In the genomic region with DNA sequence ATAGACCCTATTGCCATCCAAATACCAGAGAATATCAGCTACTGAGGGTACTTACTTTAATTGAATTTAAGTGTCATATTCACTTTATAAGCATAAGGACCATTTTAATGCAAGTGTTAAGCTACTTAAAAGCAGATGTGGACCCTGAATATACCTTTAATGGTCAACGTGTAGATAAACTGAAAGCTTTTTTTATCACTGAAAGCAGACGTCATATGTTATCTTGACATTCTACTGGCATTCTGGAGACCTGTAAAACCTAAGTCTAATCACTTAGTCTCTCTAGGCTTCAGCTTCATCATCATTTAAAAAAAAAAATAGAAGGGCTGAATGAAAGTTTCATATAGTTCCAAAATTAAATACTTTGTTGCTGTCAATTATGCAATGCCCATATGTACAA, we compare ENCODE assay signal across 1 cellular context.
A peak's percentile ranks its signal among the peaks of the same experiment; 100 is the strongest.
TF ChIP-seq lines count a peak whose summit lies in the region.

No MANE protein-coding gene starts in this region.

TF ChIP-seq in K562, 482 proteins besides CTCF, POLR2A, EP300 and RAD21 (continued from another document):
- no peak for TF ChIP-seq ZNF23 (CRISPR knock-in tag; IDR thresholded peaks at IDR 0.05)
- TF ChIP-seq, protein P1, sequence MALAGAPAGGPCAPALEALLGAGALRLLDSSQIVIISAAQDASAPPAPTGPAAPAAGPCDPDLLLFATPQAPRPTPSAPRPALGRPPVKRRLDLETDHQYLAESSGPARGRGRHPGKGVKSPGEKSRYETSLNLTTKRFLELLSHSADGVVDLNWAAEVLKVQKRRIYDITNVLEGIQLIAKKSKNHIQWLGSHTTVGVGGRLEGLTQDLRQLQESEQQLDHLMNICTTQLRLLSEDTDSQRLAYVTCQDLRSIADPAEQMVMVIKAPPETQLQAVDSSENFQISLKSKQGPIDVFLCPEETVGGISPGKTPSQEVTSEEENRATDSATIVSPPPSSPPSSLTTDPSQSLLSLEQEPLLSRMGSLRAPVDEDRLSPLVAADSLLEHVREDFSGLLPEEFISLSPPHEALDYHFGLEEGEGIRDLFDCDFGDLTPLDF (CRISPR knock-in tag; IDR thresholded peaks at IDR 0.05), result no peak
- TF ChIP-seq BCL6 (CRISPR knock-in tag; IDR thresholded peaks at IDR 0.05), result no peak
- no peak for TF ChIP-seq ATF1 (CRISPR knock-in tag; IDR thresholded peaks at IDR 0.05)
- TF ChIP-seq ATF1 (tag; IDR thresholded peaks at IDR 0.05), result peak; percentile 46
- TF ChIP-seq FUS (optimal IDR thresholded peaks at IDR 0.05; ENCODE audit: low read depth, low read length), result no peak
- TF ChIP-seq, protein P2, sequence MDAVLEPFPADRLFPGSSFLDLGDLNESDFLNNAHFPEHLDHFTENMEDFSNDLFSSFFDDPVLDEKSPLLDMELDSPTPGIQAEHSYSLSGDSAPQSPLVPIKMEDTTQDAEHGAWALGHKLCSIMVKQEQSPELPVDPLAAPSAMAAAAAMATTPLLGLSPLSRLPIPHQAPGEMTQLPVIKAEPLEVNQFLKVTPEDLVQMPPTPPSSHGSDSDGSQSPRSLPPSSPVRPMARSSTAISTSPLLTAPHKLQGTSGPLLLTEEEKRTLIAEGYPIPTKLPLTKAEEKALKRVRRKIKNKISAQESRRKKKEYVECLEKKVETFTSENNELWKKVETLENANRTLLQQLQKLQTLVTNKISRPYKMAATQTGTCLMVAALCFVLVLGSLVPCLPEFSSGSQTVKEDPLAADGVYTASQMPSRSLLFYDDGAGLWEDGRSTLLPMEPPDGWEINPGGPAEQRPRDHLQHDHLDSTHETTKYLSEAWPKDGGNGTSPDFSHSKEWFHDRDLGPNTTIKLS (IDR thresholded peaks at IDR 0.05; ENCODE audit: borderline replicate concordance, low read depth), result no peak
- TF ChIP-seq TEAD4 (IDR thresholded peaks at IDR 0.05; ENCODE audit: low read length), result peak; percentile 72
- no peak for TF ChIP-seq TEAD4 (CRISPR knock-in tag; IDR thresholded peaks at IDR 0.05; ENCODE audit: borderline replicate concordance)
- no peak for TF ChIP-seq USF2 (CRISPR knock-in tag; IDR thresholded peaks at IDR 0.05)
- no peak for TF ChIP-seq HOMEZ (CRISPR knock-in tag; IDR thresholded peaks at IDR 0.05)
- TF ChIP-seq, protein P3, sequence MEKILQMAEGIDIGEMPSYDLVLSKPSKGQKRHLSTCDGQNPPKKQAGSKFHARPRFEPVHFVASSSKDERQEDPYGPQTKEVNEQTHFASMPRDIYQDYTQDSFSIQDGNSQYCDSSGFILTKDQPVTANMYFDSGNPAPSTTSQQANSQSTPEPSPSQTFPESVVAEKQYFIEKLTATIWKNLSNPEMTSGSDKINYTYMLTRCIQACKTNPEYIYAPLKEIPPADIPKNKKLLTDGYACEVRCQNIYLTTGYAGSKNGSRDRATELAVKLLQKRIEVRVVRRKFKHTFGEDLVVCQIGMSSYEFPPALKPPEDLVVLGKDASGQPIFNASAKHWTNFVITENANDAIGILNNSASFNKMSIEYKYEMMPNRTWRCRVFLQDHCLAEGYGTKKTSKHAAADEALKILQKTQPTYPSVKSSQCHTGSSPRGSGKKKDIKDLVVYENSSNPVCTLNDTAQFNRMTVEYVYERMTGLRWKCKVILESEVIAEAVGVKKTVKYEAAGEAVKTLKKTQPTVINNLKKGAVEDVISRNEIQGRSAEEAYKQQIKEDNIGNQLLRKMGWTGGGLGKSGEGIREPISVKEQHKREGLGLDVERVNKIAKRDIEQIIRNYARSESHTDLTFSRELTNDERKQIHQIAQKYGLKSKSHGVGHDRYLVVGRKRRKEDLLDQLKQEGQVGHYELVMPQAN (IDR thresholded peaks at IDR 0.05; ENCODE audit: borderline replicate concordance), result no peak
- TF ChIP-seq TBL1XR1 (IDR thresholded peaks at IDR 0.05; ENCODE audit: low read length in 2 of 2), result no peak
- TF ChIP-seq ARID3A (IDR thresholded peaks at IDR 0.05; ENCODE audit: borderline replicate concordance, low read depth, low read length), result 0 out of 2 replicates have a peak, but pooled peaks have one; percentile 24
- no peak for TF ChIP-seq CAMTA2 (CRISPR knock-in tag; conservative IDR thresholded peaks at IDR 0.05)
- TF ChIP-seq ZNF444 (CRISPR knock-in tag; IDR thresholded peaks at IDR 0.05), result no peak
- no peak for TF ChIP-seq ZNF282 (CRISPR knock-in tag; IDR thresholded peaks at IDR 0.05)
- no peak for TF ChIP-seq YY1 (IDR thresholded peaks at IDR 0.05; ENCODE audit: borderline replicate concordance in 1 of 3, control insufficient read depth in 1 of 3, extremely low read depth in 1 of 3, insufficient read depth in 3 of 3, insufficient read length in 1 of 3, insufficient replicate concordance in 2 of 3, low read depth in 1 of 3, low read length in 2 of 3)
- TF ChIP-seq ZNF445 (CRISPR knock-in tag; IDR thresholded peaks at IDR 0.05; ENCODE audit: low read depth), result no peak
- TF ChIP-seq SIN3B (IDR thresholded peaks at IDR 0.05; ENCODE audit: low read depth), result no peak
- no peak for TF ChIP-seq BCLAF1 (IDR thresholded peaks at IDR 0.05; ENCODE audit: borderline replicate concordance in 1 of 2, control insufficient read depth in 1 of 2, low read depth in 2 of 2, low read length in 1 of 2)
- TF ChIP-seq GTF2F1 (IDR thresholded peaks at IDR 0.05; ENCODE audit: low read depth, low read length), result no peak
- no peak for TF ChIP-seq ZNF696 (CRISPR knock-in tag; conservative IDR thresholded peaks at IDR 0.05)
- TF ChIP-seq SMARCA4 (IDR thresholded peaks at IDR 0.05), result 0 out of 2 replicates have a peak, but pooled peaks have one; percentile 35
- TF ChIP-seq ZNF124 (CRISPR knock-in tag; IDR thresholded peaks at IDR 0.05), result no peak
- TF ChIP-seq, protein P4, sequence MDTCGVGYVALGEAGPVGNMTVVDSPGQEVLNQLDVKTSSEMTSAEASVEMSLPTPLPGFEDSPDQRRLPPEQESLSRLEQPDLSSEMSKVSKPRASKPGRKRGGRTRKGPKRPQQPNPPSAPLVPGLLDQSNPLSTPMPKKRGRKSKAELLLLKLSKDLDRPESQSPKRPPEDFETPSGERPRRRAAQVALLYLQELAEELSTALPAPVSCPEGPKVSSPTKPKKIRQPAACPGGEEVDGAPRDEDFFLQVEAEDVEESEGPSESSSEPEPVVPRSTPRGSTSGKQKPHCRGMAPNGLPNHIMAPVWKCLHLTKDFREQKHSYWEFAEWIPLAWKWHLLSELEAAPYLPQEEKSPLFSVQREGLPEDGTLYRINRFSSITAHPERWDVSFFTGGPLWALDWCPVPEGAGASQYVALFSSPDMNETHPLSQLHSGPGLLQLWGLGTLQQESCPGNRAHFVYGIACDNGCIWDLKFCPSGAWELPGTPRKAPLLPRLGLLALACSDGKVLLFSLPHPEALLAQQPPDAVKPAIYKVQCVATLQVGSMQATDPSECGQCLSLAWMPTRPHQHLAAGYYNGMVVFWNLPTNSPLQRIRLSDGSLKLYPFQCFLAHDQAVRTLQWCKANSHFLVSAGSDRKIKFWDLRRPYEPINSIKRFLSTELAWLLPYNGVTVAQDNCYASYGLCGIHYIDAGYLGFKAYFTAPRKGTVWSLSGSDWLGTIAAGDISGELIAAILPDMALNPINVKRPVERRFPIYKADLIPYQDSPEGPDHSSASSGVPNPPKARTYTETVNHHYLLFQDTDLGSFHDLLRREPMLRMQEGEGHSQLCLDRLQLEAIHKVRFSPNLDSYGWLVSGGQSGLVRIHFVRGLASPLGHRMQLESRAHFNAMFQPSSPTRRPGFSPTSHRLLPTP (IDR thresholded peaks at IDR 0.05; ENCODE audit: borderline replicate concordance, extremely low read depth, insufficient read length), result no peak
- no peak for TF ChIP-seq KLF13 (tag; IDR thresholded peaks at IDR 0.05; ENCODE audit: borderline replicate concordance, low read depth)
- TF ChIP-seq ZBTB43 (CRISPR knock-in tag; IDR thresholded peaks at IDR 0.05), result no peak
- no peak for TF ChIP-seq POLR2AphosphoS5 (IDR thresholded peaks at IDR 0.05; ENCODE audit: control insufficient read depth, insufficient read depth, low read depth, low read length)
- TF ChIP-seq RFX1 (IDR thresholded peaks at IDR 0.05), result no peak
- TF ChIP-seq ZNF24 (IDR thresholded peaks at IDR 0.05), result no peak
